Comparison of ENCODE assay signal across 10 cellular contexts in the genomic region with DNA sequence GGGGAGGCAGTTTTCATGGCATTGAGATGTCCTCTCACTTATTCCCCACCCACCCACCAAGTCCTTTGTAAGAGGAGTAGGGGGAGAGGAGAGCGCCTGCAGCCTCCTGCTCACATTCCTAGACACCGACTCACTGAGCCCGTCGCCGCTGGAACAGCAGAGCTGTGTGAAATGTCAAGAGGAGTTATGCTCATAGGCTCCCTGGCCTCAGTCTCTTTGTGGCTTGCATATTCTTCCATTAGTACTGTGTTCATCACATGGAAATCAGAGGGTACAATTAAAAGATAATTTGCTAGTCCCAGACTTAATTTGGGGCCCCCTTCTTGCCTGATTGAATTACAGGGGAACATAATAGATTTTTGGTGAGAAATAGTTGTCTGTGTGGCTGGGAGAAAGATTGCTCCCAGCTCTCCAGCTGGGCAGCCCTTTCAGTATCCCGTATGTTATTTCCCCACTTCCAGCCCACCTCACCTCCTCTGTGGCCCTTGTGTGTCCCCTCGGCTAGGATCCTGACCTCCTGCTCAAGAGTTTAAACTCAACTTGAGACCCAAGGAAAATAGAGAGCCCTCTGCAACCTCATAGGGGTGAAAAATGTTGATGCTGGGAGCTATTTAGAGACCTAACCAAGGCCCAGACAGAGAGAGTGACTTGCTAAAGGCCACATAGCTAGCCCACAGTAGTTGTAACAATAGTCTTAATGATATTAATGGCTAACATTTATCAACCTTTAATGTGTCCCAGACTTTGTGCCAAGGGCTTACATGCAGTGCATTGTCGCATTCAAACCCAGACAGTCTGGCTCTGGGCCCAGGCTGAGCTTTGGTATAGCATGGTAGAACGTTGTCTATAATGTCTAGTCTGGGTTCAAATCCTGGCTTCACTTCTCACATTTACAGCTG. TPM values are rescaled to one million over a fixed set of nuclear protein-coding genes. Genes with fewer than 3 reads are reported as not detected.
DNase-seq lines count a peak whose midpoint lies in the region; ATAC-seq and TF ChIP-seq lines count a peak whose summit lies in the region.
"Had no signal": no experiment of that assay in that cellular context is flagged by ENCODE, and none has a peak within 500 bp of the region (broad histone marks: within the 10 kb centered on the region; RNA-seq: fewer than 3 reads in every experiment).

No MANE protein-coding gene starts in this region.

- H3K27me3 ChIP-seq in ascending aorta (no peaks in the 10 kb centered on the region), transverse colon (no peaks in the 10 kb centered on the region)

- no peak for TF ChIP-seq EP300 in transverse colon (IDR thresholded peaks at IDR 0.05; ENCODE audit: low read depth)

- WGBS in transverse colon (ENCODE audit: low coverage in 1 of 2), 2 donors = 67% methylated on average over 9 of the region's 9 CpGs; no CpG with 5 or more reads in 1 of the 2 donors

- H3K27ac Mint-ChIP-seq in stimulated activated naive CD8-positive, alpha-beta T cell treated with anti-CD3 and anti-CD28 coated beads, Interleukin-15, amount 100 ng/mL, for 72 hours = no peak overlapping the region

- peaks cover 30% of the 10 kb centered on the region for H3K4me1 Mint-ChIP-seq in stimulated activated naive CD8-positive, alpha-beta T cell treated with anti-CD3 and anti-CD28 coated beads, Interleukin-15, amount 100 ng/mL, for 72 hours

- peak overlapping the region; percentile 83 to 87 for H3K27ac ChIP-seq in ascending aorta
- peak overlapping the region; percentile 19 to 62 (median 38) for H3K27ac ChIP-seq in transverse colon

- no peaks in the 10 kb centered on the region for H3K9me3 Mint-ChIP-seq in stimulated activated naive CD8-positive, alpha-beta T cell treated with anti-CD3 and anti-CD28 coated beads, Interleukin-15, amount 100 ng/mL, for 72 hours

- H3K9me3 ChIP-seq in ascending aorta = no peaks in the 10 kb centered on the region
- H3K9me3 ChIP-seq in transverse colon = no peaks in the 10 kb centered on the region

- in situ Hi-C loops in transverse colon (cut with MboI; ENCODE audit: low pct_ligation_motif_present in 1 of 4, low pct_unique_long_range_greater_than_20kb in 1 of 4, low sequenced_read_pairs in 3 of 4) = no loop called here

- no peak for TF ChIP-seq POLR2A in transverse colon (IDR thresholded peaks at IDR 0.05)

- DNase-seq in DMS53 (lab: John Stamatoyannopoulos, UW) (peak; percentile 7), DMS53 treated with DMSO at 0.1 percent for 48 hours (lab: John Stamatoyannopoulos, UW; ENCODE audit: unreplicated experiment) (no peak), ascending aorta (ENCODE audit: low spot score in 2 of 2) (peak; percentile 24 to 77), iPS-NIHi7 (ENCODE audit: extremely low spot score) (peak; percentile 79), transverse colon (no peak)
- DNase-seq in stimulated activated naive CD8-positive, alpha-beta T cell treated with anti-CD3 and anti-CD28 coated beads, Interleukin-15, amount 100 ng/mL, for 72 hours = no peak
- DNase-seq: activated CD4-positive, alpha-beta T cell treated with anti-CD3 and anti-CD28 coated beads, Interleukin-2, amount 50 U/mL, for 48 hours; NCI-H1092 had no signal

- H3K36me3 ChIP-seq in ascending aorta (no peaks in the 10 kb centered on the region), transverse colon (no peaks in the 10 kb centered on the region)

- H3K4me3 Mint-ChIP-seq in stimulated activated naive CD8-positive, alpha-beta T cell treated with anti-CD3 and anti-CD28 coated beads, Interleukin-15, amount 100 ng/mL, for 72 hours = no peak overlapping the region

- no peak overlapping the region for H3K4me3 ChIP-seq in ascending aorta
- H3K4me3 ChIP-seq in transverse colon = no peak overlapping the region

- H3K4me1 ChIP-seq in ascending aorta (peaks cover 12 to 23% of the 10 kb centered on the region in 2 donors), transverse colon (peaks cover 3 to 54% (median 24%) of the 10 kb centered on the region in 4 donors)

- intact Hi-C loops in ascending aorta (cut with DNase I) = no loop called here
- intact Hi-C loops in transverse colon (cut with DNase I; ENCODE audit: low total_unique reads) = no loop called here

- TF ChIP-seq CTCF in ascending aorta (IDR thresholded peaks at IDR 0.05) (no peak), transverse colon (IDR thresholded peaks at IDR 0.05) (no peak)

- ATAC-seq in GM21717 (IDR thresholded peaks at IDR 0.05; ENCODE audit: unreplicated experiment) (no peak), HG02642 (IDR thresholded peaks at IDR 0.05; ENCODE audit: poor library complexity, unreplicated experiment) (no peak)
- no peak for ATAC-seq in stimulated activated naive CD8-positive, alpha-beta T cell treated with anti-CD3 and anti-CD28 coated beads, Interleukin-15, amount 100 ng/mL, for 72 hours

- no peaks in the 10 kb centered on the region for H3K27me3 Mint-ChIP-seq in stimulated activated naive CD8-positive, alpha-beta T cell treated with anti-CD3 and anti-CD28 coated beads, Interleukin-15, amount 100 ng/mL, for 72 hours

RNA-seq across cellular contexts. Expression of a gene that starts 32.2 kb away (rescaled TPM):
- 18.4 TPM for total RNA-seq in ascending aorta
- total RNA-seq in transverse colon = 100 to 1,000 TPM; 124 to 283 (median 210) TPM

RNA-seq across cellular contexts. Expression of a gene that starts 48.0 kb away (rescaled TPM):
- total RNA-seq in ascending aorta (16.4 TPM), transverse colon (10 to 100 TPM; 11.6 to 46.7 (median 35.2) TPM)

Comparison
In these comparisons a context has a peak if more than half of its experiments do, and no peak if none do; other contexts are left out.
1. DNase-seq: peak in DMS53 (single experiment), ascending aorta (2 of 2) and iPS-NIHi7 (single experiment); none in DMS53 treated with DMSO at 0.1 percent for 48 hours (single experiment), transverse colon (single experiment) and stimulated activated naive CD8-positive, alpha-beta T cell treated with anti-CD3 and anti-CD28 coated beads, Interleukin-15, amount 100 ng/mL, for 72 hours (0 of 2).